ENCODE assay signal across 8 cellular contexts in genomic region chr11:62752994-62753735, GRCh38. TPM values are rescaled to one million over a fixed set of nuclear protein-coding genes. Genes with fewer than 3 reads are reported as not detected.
DNase-seq lines count a peak whose midpoint lies in the region; ATAC-seq and TF ChIP-seq lines count a peak whose summit lies in the region.

No MANE protein-coding gene starts in this region.

- H3K27me3 ChIP-seq in left lung (no peaks in the 10 kb centered on the region), thyroid gland (no peaks in the 10 kb centered on the region)

- CTCF ChIA-PET in activated CD8-positive, alpha-beta memory T cell treated with anti-CD3 and anti-CD28 coated beads, Interleukin-2, amount 10 ng/mL, durations not matched to agents 7 days and 5 days (lab: Charles Lee) = interaction anchor here (0.8 to 8.2 kb wide), 18 partner anchors 9 to 329 kb away, joined by 3 to 45 read pairs (median 6); partner anchors contain the start of genes BSCL2, C11orf98, CSKMT and GNG3

- TF ChIP-seq CTCF in left lung (IDR thresholded peaks at IDR 0.05) (no peak), thyroid gland (IDR thresholded peaks at IDR 0.05) (no peak)

- intact Hi-C loops in left lung (cut with DNase I) = no loop called here
- intact Hi-C loops in thyroid gland (cut with DNase I) = no loop called here

- DNase-seq in activated CD8-positive, alpha-beta memory T cell treated with anti-CD3 and anti-CD28 coated beads, Interleukin-2, amount 10 ng/mL, durations not matched to agents 7 days and 5 days = no peak
- no peak for DNase-seq in activated CD8-positive, alpha-beta memory T cell treated with anti-CD3 and anti-CD28 coated beads for 24 hours
- DNase-seq in activated naive CD8-positive, alpha-beta T cell treated with anti-CD3 and anti-CD28 coated beads, Interleukin-2, amount 10 ng/mL, durations not matched to agents 7 days and 5 days = no peak
- DNase-seq in left lung (peak in 1 of 2 donors; percentile 38), thyroid gland (peak in 1 of 2 donors; percentile 12), NCI-H2196 treated with DMSO at 0.1 percent for 48 hours (lab: John Stamatoyannopoulos, UW; ENCODE audit: unreplicated experiment) (no peak)
- DNase-seq in activated CD4-positive, CD25-positive, alpha-beta regulatory T cell treated with anti-CD3 and anti-CD28 coated beads, Interleukin-2, amount 50 U/mL, for 72 hours = no peak

- peaks cover 2% of the 10 kb centered on the region for H3K36me3 Mint-ChIP-seq in activated CD8-positive, alpha-beta memory T cell treated with anti-CD3 and anti-CD28 coated beads, Interleukin-2, amount 10 ng/mL, durations not matched to agents 7 days and 5 days
- peaks cover 3% of the 10 kb centered on the region for H3K36me3 Mint-ChIP-seq in activated naive CD8-positive, alpha-beta T cell treated with anti-CD3 and anti-CD28 coated beads, Interleukin-2, amount 10 ng/mL, durations not matched to agents 7 days and 5 days

- H3K4me3 ChIP-seq in left lung (peak overlapping the region; percentile 40 to 68), thyroid gland (replicated peaks in 1 of 3) (peak overlapping the region in 1 of 3 donors; percentile 59)

- H3K4me3 Mint-ChIP-seq in activated CD8-positive, alpha-beta memory T cell treated with anti-CD3 and anti-CD28 coated beads, Interleukin-2, amount 10 ng/mL, durations not matched to agents 7 days and 5 days = peak overlapping the region; percentile 99
- peak overlapping the region; percentile 96 for H3K4me3 Mint-ChIP-seq in activated naive CD8-positive, alpha-beta T cell treated with anti-CD3 and anti-CD28 coated beads, Interleukin-2, amount 10 ng/mL, durations not matched to agents 7 days and 5 days

- H3K27ac Mint-ChIP-seq in activated CD8-positive, alpha-beta memory T cell treated with anti-CD3 and anti-CD28 coated beads, Interleukin-2, amount 10 ng/mL, durations not matched to agents 7 days and 5 days = peak overlapping the region; percentile 99
- H3K27ac Mint-ChIP-seq in activated naive CD8-positive, alpha-beta T cell treated with anti-CD3 and anti-CD28 coated beads, Interleukin-2, amount 10 ng/mL, durations not matched to agents 7 days and 5 days = peak overlapping the region; percentile 98

- no peaks in the 10 kb centered on the region for H3K9me3 ChIP-seq in left lung
- H3K9me3 ChIP-seq in thyroid gland = no peaks in the 10 kb centered on the region

- H3K27me3 Mint-ChIP-seq in activated CD8-positive, alpha-beta memory T cell treated with anti-CD3 and anti-CD28 coated beads, Interleukin-2, amount 10 ng/mL, durations not matched to agents 7 days and 5 days = no peaks in the 10 kb centered on the region
- H3K27me3 Mint-ChIP-seq in activated naive CD8-positive, alpha-beta T cell treated with anti-CD3 and anti-CD28 coated beads, Interleukin-2, amount 10 ng/mL, durations not matched to agents 7 days and 5 days = no peaks in the 10 kb centered on the region

- H3K4me1 ChIP-seq in left lung = peaks cover 9 to 26% of the 10 kb centered on the region in 2 donors
- H3K4me1 ChIP-seq in thyroid gland = peaks cover 10 to 21% of the 10 kb centered on the region in 2 donors

- H3K36me3 ChIP-seq in left lung = peaks cover 0 to 13% of the 10 kb centered on the region in 2 donors
- peaks cover 7 to 9% of the 10 kb centered on the region in 2 donors for H3K36me3 ChIP-seq in thyroid gland

- no peaks in the 10 kb centered on the region for H3K9me3 Mint-ChIP-seq in activated CD8-positive, alpha-beta memory T cell treated with anti-CD3 and anti-CD28 coated beads, Interleukin-2, amount 10 ng/mL, durations not matched to agents 7 days and 5 days (ENCODE audit: low read depth)
- H3K9me3 Mint-ChIP-seq in activated naive CD8-positive, alpha-beta T cell treated with anti-CD3 and anti-CD28 coated beads, Interleukin-2, amount 10 ng/mL, durations not matched to agents 7 days and 5 days = no peaks in the 10 kb centered on the region

- POLR2A ChIA-PET in activated naive CD8-positive, alpha-beta T cell treated with anti-CD3 and anti-CD28 coated beads, Interleukin-2, amount 10 ng/mL, durations not matched to agents 7 days and 5 days (lab: Charles Lee) = interaction anchor here (0.5 to 6.2 kb wide), 35 partner anchors 8 to 179 kb away, joined by 3 to 73 read pairs (median 6); partner anchors contain the start of genes C11orf98, CSKMT, EEF1G and HNRNPUL2

- no peak for ATAC-seq in activated CD8-positive, alpha-beta memory T cell treated with anti-CD3 and anti-CD28 coated beads, Interleukin-2, amount 10 ng/mL, durations not matched to agents 7 days and 5 days
- no peak for ATAC-seq in activated naive CD8-positive, alpha-beta T cell treated with anti-CD3 and anti-CD28 coated beads, Interleukin-2, amount 10 ng/mL, durations not matched to agents 7 days and 5 days (ENCODE audit: low read depth)
- ATAC-seq in left lung = no peak
- no peak for ATAC-seq in GM18520 (IDR thresholded peaks at IDR 0.05; ENCODE audit: unreplicated experiment)

- TF ChIP-seq POLR2A in thyroid gland (IDR thresholded peaks at IDR 0.05) = no peak

- 89 to 91% methylated on average over 7 to 15 of the region's 15 CpGs for WGBS in thyroid gland, 2 donors

- H3K27ac ChIP-seq in left lung (peak overlapping the region; percentile 80 to 90), thyroid gland (peak overlapping the region in 2 of 3 donors; percentile 75 to 94)

- H3K4me1 Mint-ChIP-seq in activated CD8-positive, alpha-beta memory T cell treated with anti-CD3 and anti-CD28 coated beads, Interleukin-2, amount 10 ng/mL, durations not matched to agents 7 days and 5 days = peaks cover 37% of the 10 kb centered on the region
- H3K4me1 Mint-ChIP-seq in activated naive CD8-positive, alpha-beta T cell treated with anti-CD3 and anti-CD28 coated beads, Interleukin-2, amount 10 ng/mL, durations not matched to agents 7 days and 5 days = peaks cover 29% of the 10 kb centered on the region

RNA-seq across cellular contexts. Expression of gene ZBTB3, which starts 0.8 kb away (rescaled TPM):
- total RNA-seq in activated CD8-positive, alpha-beta memory T cell treated with anti-CD3 and anti-CD28 coated beads, Interleukin-2, amount 10 ng/mL, durations not matched to agents 7 days and 5 days = 10 to 100 TPM in 1 of 2 experiments, 1 to 10 TPM in 1; 9.3 to 10.2 TPM
- total RNA-seq in activated naive CD8-positive, alpha-beta T cell treated with anti-CD3 and anti-CD28 coated beads, Interleukin-2, amount 10 ng/mL, durations not matched to agents 7 days and 5 days = 10 to 100 TPM; 14.0 to 17.1 TPM
- total RNA-seq in left lung (10 to 100 TPM; 11.2 TPM), thyroid gland (10 to 100 TPM; 10.1 to 17.1 (median 14.8) TPM)

RNA-seq across cellular contexts. Expression of gene POLR2G, which starts 8.2 kb away (rescaled TPM):
- 100 to 1,000 TPM in 1 of 2 experiments, 10 to 100 TPM in 1; 77.2 to 110 TPM for total RNA-seq in activated CD8-positive, alpha-beta memory T cell treated with anti-CD3 and anti-CD28 coated beads, Interleukin-2, amount 10 ng/mL, durations not matched to agents 7 days and 5 days
- 10 to 100 TPM; 79.1 to 84.6 TPM for total RNA-seq in activated naive CD8-positive, alpha-beta T cell treated with anti-CD3 and anti-CD28 coated beads, Interleukin-2, amount 10 ng/mL, durations not matched to agents 7 days and 5 days
- total RNA-seq in left lung (10 to 100 TPM; 64.9 to 70.3 TPM), thyroid gland (10 to 100 TPM; 32.1 to 76.5 (median 50.6) TPM)

RNA-seq across cellular contexts. Expression of gene TAF6L, which starts 18.0 kb away (rescaled TPM):
- 10 to 100 TPM; 23.5 to 25.0 TPM for total RNA-seq in activated CD8-positive, alpha-beta memory T cell treated with anti-CD3 and anti-CD28 coated beads, Interleukin-2, amount 10 ng/mL, durations not matched to agents 7 days and 5 days
- total RNA-seq in activated naive CD8-positive, alpha-beta T cell treated with anti-CD3 and anti-CD28 coated beads, Interleukin-2, amount 10 ng/mL, durations not matched to agents 7 days and 5 days = 10 to 100 TPM; 20.6 to 22.2 TPM
- total RNA-seq in left lung (10 to 100 TPM; 14.5 to 24.9 TPM), thyroid gland (10 to 100 TPM; 41.2 to 55.0 (median 45.5) TPM)

RNA-seq across cellular contexts. Expression of gene TTC9C, which starts 24.9 kb away (rescaled TPM):
- 10 to 100 TPM; 47.5 to 49.2 TPM for total RNA-seq in activated CD8-positive, alpha-beta memory T cell treated with anti-CD3 and anti-CD28 coated beads, Interleukin-2, amount 10 ng/mL, durations not matched to agents 7 days and 5 days
- 10 to 100 TPM; 49.5 to 56.4 TPM for total RNA-seq in activated naive CD8-positive, alpha-beta T cell treated with anti-CD3 and anti-CD28 coated beads, Interleukin-2, amount 10 ng/mL, durations not matched to agents 7 days and 5 days
- total RNA-seq in left lung = 10 to 100 TPM; 32.2 to 33.0 TPM
- total RNA-seq in thyroid gland = 10 to 100 TPM; 21.3 to 29.3 (median 25.4) TPM

RNA-seq across cellular contexts. Expression of gene HNRNPUL2, which starts 25.9 kb away (rescaled TPM):
- total RNA-seq in activated CD8-positive, alpha-beta memory T cell treated with anti-CD3 and anti-CD28 coated beads, Interleukin-2, amount 10 ng/mL, durations not matched to agents 7 days and 5 days = 10 to 100 TPM; 61.6 to 66.6 TPM
- total RNA-seq in activated naive CD8-positive, alpha-beta T cell treated with anti-CD3 and anti-CD28 coated beads, Interleukin-2, amount 10 ng/mL, durations not matched to agents 7 days and 5 days = 10 to 100 TPM; 67.9 to 72.5 TPM
- 10 to 100 TPM; 31.8 to 43.2 TPM for total RNA-seq in left lung
- 10 to 100 TPM; 16.4 to 30.8 (median 21.5) TPM for total RNA-seq in thyroid gland
